8 cellular contexts compared by ENCODE assay signal in the genomic region with DNA sequence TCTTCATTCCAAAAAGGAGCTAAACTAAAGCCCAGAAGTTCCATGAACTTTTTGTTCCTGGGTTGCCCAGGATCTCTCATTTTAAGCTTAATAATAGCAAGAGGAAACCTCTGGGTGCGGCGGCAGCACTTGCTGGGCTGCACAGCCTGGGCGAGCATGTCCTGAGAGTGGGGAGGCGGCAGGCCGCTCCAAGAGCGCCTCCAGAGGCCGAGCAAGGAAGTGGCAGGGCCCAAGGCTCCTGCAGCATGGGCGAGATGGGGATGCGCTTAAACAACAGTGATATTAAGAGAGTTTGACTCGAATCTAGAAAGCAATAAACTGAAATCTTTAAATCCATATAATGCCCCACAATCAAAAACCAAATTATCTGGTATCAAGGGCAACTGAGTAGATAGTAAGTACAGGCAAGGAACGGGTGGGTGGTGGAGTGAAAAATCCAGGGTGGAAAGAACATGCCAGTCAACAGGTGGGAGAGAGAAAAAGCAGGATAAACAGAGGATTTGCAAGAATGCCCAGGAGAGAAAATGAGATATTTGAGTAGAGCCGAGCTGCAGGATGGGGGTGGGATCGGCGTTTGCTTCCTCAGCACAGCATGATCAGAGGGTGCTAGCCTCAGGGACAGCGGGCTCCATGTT. TPM values are rescaled to one million over a fixed set of nuclear protein-coding genes. Genes with fewer than 3 reads are reported as not detected.
A peak's percentile ranks its signal among the peaks of the same experiment; 100 is the strongest.
DNase-seq lines count a peak whose midpoint lies in the region; ATAC-seq and TF ChIP-seq lines count a peak whose summit lies in the region.

No MANE protein-coding gene starts in this region.

- TF ChIP-seq EP300 in esophagus muscularis mucosa (IDR thresholded peaks at IDR 0.05) = no peak

- TF ChIP-seq CTCF in esophagus muscularis mucosa (IDR thresholded peaks at IDR 0.05) = peak in 2 of 3 experiments; percentile 39 to 60

- DNase-seq in COLO829 (ENCODE audit: low spot score) (peak; percentile 45), SK-N-DZ (ENCODE audit: low spot score) (peak; percentile 45), esophagus muscularis mucosa (ENCODE audit: extremely low spot score) (no peak), renal cortical epithelial cell (ENCODE audit: low read depth) (peak; percentile 2), inferior parietal cortex (ENCODE audit: extremely low spot score) (no peak), mesenteric fat pad (ENCODE audit: low spot score) (no peak)

- no peak for TF ChIP-seq POLR2A in esophagus muscularis mucosa (IDR thresholded peaks at IDR 0.05; ENCODE audit: low read depth)

- ATAC-seq in GM19372 (IDR thresholded peaks at IDR 0.05; ENCODE audit: low read depth, unreplicated experiment) = peak; percentile 98
- peak; percentile 89 for ATAC-seq in HG03354 (IDR thresholded peaks at IDR 0.05; ENCODE audit: poor library complexity, severe bottlenecking, unreplicated experiment)

- intact Hi-C loops in esophagus muscularis mucosa (cut with DNase I) = no loop called here

- no peak overlapping the region for H3K4me3 ChIP-seq in esophagus muscularis mucosa

- H3K4me1 ChIP-seq in esophagus muscularis mucosa = no peaks in the 10 kb centered on the region

- WGBS in esophagus muscularis mucosa = 50% methylated on average over 15 of the region's 15 CpGs

- H3K9me3 ChIP-seq in esophagus muscularis mucosa = no peaks in the 10 kb centered on the region

- peaks cover 0 to 13% (median 0%) of the 10 kb centered on the region in 4 donors for H3K27me3 ChIP-seq in esophagus muscularis mucosa

- no peaks in the 10 kb centered on the region for H3K36me3 ChIP-seq in esophagus muscularis mucosa

- no peak overlapping the region for H3K27ac ChIP-seq in esophagus muscularis mucosa (replicated peaks in 1 of 4)

RNA-seq across cellular contexts. Expression of gene TNR, which starts 14.1 kb away (rescaled TPM):
- polyA plus RNA-seq in SK-N-DZ (2014; cell fraction: cytosol; rRNA removed) = 0.01 and 0.12 TPM in 2 replicates
- 0.02 TPM in 1 of 2 replicates, not detected in the other for polyA plus RNA-seq in SK-N-DZ (2014; cell fraction: nucleus; rRNA removed)
- total RNA-seq in esophagus muscularis mucosa (under 1 TPM; under 0.01 to 0.17 (median 0.06) TPM), renal cortical epithelial cell (not detected in 2 replicates), mesenteric fat pad (not detected)

Comparison
In these comparisons a context has a peak if more than half of its experiments do, and no peak if none do; other contexts are left out.
1. DNase-seq: peak in COLO829 (single experiment), SK-N-DZ (single experiment) and renal cortical epithelial cell (single experiment); none in esophagus muscularis mucosa (single experiment), inferior parietal cortex (single experiment) and mesenteric fat pad (single experiment).